8 cellular contexts compared by ENCODE assay signal in genomic region chr7:34133983-34134782, GRCh38.
A peak's percentile ranks its signal among the peaks of the same experiment; 100 is the strongest.
DNase-seq lines count a peak whose midpoint lies in the region; ATAC-seq, FAIRE-seq and TF ChIP-seq lines count a peak whose summit lies in the region.

No MANE protein-coding gene starts in this region.

- peak overlapping the region; percentile 76 for H3K9ac ChIP-seq in astrocyte (ENCODE audit: low read length)
- H3K9ac ChIP-seq in smooth muscle cell (ENCODE audit: low read depth), result peak overlapping the region; percentile 89

- H3K36me3 ChIP-seq in astrocyte (ENCODE audit: insufficient read depth, low read length), result no peaks in the 10 kb centered on the region
- no peaks in the 10 kb centered on the region for H3K36me3 ChIP-seq in smooth muscle cell (ENCODE audit: low read depth)

- peaks cover 3% of the 10 kb centered on the region for H3K9me3 Mint-ChIP-seq in astrocyte (ENCODE audit: unreplicated experiment)

- 35% methylated on average over 12 of the region's 12 CpGs for WGBS in smooth muscle cell (ENCODE audit: low lambda C conversion rate)

- H3K36me3 Mint-ChIP-seq in astrocyte (ENCODE audit: low read depth, unreplicated experiment), result no peaks in the 10 kb centered on the region

- H3K4me3 ChIP-seq in astrocyte (ENCODE audit: insufficient read depth, low read depth, low read length) (peak overlapping the region; percentile 12), smooth muscle cell (no peak overlapping the region)

- peaks cover 4% of the 10 kb centered on the region for H3K27me3 Mint-ChIP-seq in astrocyte (ENCODE audit: low read depth, unreplicated experiment)

- H3K27me3 ChIP-seq in astrocyte (ENCODE audit: insufficient read depth, low read length) (no peaks in the 10 kb centered on the region), smooth muscle cell (ENCODE audit: low read depth) (no peaks in the 10 kb centered on the region)

- peak overlapping the region; percentile 80 for H3K4me2 ChIP-seq in astrocyte (ENCODE audit: low read length)
- peak overlapping the region; percentile 75 for H3K4me2 ChIP-seq in smooth muscle cell

- H3K79me2 ChIP-seq in astrocyte (ENCODE audit: insufficient read depth, low read length) (no peaks in the 10 kb centered on the region), smooth muscle cell (ENCODE audit: low read depth) (no peaks in the 10 kb centered on the region)

- H4K20me1 ChIP-seq in astrocyte (ENCODE audit: insufficient read depth, low read length) (no peaks in the 10 kb centered on the region), smooth muscle cell (ENCODE audit: low read depth) (no peaks in the 10 kb centered on the region)

- peak; percentile 87 for TF ChIP-seq CTCF in astrocyte (IDR thresholded peaks at IDR 0.05; ENCODE audit: insufficient read depth, low read depth, low read length)
- TF ChIP-seq CTCF in smooth muscle cell (IDR thresholded peaks at IDR 0.05; ENCODE audit: borderline replicate concordance, insufficient read depth, poor library complexity, severe bottlenecking), result peak; percentile 77

- DNase-seq in DMS114 treated with DMSO at 0.1 percent for 48 hours (lab: John Stamatoyannopoulos, UW; ENCODE audit: unreplicated experiment), result peak; percentile 44
- DNase-seq in HCEC 1CT, result peak; percentile 70
- peak; percentile 15 to 80 for DNase-seq in NCI-H526 (lab: John Stamatoyannopoulos, UW)
- peak; percentile 67 for DNase-seq in astrocyte (ENCODE audit: low read depth)
- DNase-seq in hypothalamus (lab: John Stamatoyannopoulos, UW), result peak in 29 of 51 donors; percentile 1 to 65 (median 28)
- DNase-seq in smooth muscle cell (lab: John Stamatoyannopoulos, UW; ENCODE audit: unreplicated experiment), result peak; percentile 19

- H3K27ac Mint-ChIP-seq in astrocyte (ENCODE audit: unreplicated experiment), result peak overlapping the region; percentile 94

- peaks cover 4% of the 10 kb centered on the region for H3F3A ChIP-seq in smooth muscle cell (ENCODE audit: low read depth)

- peaks cover 14% of the 10 kb centered on the region for H3K4me1 ChIP-seq in astrocyte (ENCODE audit: insufficient read depth, low read length)
- peaks cover 3% of the 10 kb centered on the region for H3K4me1 ChIP-seq in smooth muscle cell (ENCODE audit: low read depth)

- peak overlapping the region; percentile 85 for H3K27ac ChIP-seq in astrocyte (ENCODE audit: low read depth, low read length)
- peak overlapping the region; percentile 98 for H3K27ac ChIP-seq in smooth muscle cell (ENCODE audit: low read depth)

- FAIRE-seq in astrocyte (lab: Jason Lieb, UNC), result peak; percentile 71

- peaks cover 24% of the 10 kb centered on the region for H3K4me1 Mint-ChIP-seq in astrocyte (ENCODE audit: low read depth, unreplicated experiment)

- H2AFZ ChIP-seq in astrocyte (ENCODE audit: low read depth, low read length), result peak overlapping the region; percentile 44
- H2AFZ ChIP-seq in smooth muscle cell (ENCODE audit: low read depth), result peak overlapping the region; percentile 56

- ATAC-seq in GM19397 (IDR thresholded peaks at IDR 0.05; ENCODE audit: unreplicated experiment) (no peak), GM21717 (IDR thresholded peaks at IDR 0.05; ENCODE audit: unreplicated experiment) (no peak)

- H3K9me3 ChIP-seq in astrocyte (ENCODE audit: insufficient read depth, low read depth, low read length), result no peaks in the 10 kb centered on the region
- no peaks in the 10 kb centered on the region for H3K9me3 ChIP-seq in smooth muscle cell (replicated peaks; ENCODE audit: low read depth)

- H3K4me3 Mint-ChIP-seq in astrocyte (ENCODE audit: unreplicated experiment), result no peak overlapping the region

Comparison
In these comparisons a context has a peak if more than half of its experiments do, and no peak if none do; other contexts are left out.
1. DNase-seq: peak in every context shown above with its lines; median percentile 70 in HCEC 1CT; 67 in astrocyte; 48 in NCI-H526; 44 in DMS114 treated with DMSO at 0.1 percent for 48 hours; 28 in hypothalamus; 19 in smooth muscle cell.